ENCODE assay signal across 19 cellular contexts in the genomic region with DNA sequence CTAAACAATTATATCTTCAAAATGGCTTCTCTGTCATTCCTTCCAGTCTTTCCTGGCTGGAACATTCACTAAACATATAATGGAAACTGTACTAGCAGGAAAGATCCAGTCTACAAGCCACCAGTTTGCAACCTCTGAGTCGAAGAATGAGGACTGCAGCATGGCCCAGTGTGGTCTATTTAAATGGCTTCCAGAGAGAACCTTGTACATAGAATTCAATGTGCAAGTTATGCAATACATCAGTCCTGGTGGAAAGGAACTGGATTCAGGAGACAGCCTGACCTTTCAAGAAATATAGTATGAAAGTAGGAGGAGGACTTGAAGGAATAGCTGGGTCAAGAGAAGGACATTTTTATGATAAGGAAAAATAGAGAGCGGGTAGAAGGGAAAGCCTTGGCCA. TPM values are rescaled to one million over a fixed set of nuclear protein-coding genes. Genes with fewer than 3 reads are reported as not detected.
A peak's percentile ranks its signal among the peaks of the same experiment; 100 is the strongest.
DNase-seq lines count a peak whose midpoint lies in the region; ATAC-seq and TF ChIP-seq lines count a peak whose summit lies in the region.
"Had no signal": no experiment of that assay in that cellular context is flagged by ENCODE, and none has a peak within 500 bp of the region (broad histone marks: within the 10 kb centered on the region; RNA-seq: fewer than 3 reads in every experiment).

No MANE protein-coding gene starts in this region.

- TF ChIP-seq EP300 in gastroesophageal sphincter (IDR thresholded peaks at IDR 0.05), result no peak
- no peak for TF ChIP-seq EP300 in transverse colon (IDR thresholded peaks at IDR 0.05; ENCODE audit: low read depth)

- no peaks in the 10 kb centered on the region for H3K27me3 Mint-ChIP-seq in MCF 10A (ENCODE audit: insufficient read depth, unreplicated experiment)

- no TSS peak for BruUV-seq in MCF 10A (replicated peaks; lab: Mats Ljungman, UMichigan)

- no peak overlapping the region for H3K4me3 Mint-ChIP-seq in MCF 10A (ENCODE audit: unreplicated experiment)
- H3K4me3 Mint-ChIP-seq: CD14-positive monocyte had no signal

- ATAC-seq in gastroesophageal sphincter, result no peak
- ATAC-seq in psoas muscle, result peak in 1 of 4 donors; percentile 23
- ATAC-seq in GM21447 (IDR thresholded peaks at IDR 0.05; ENCODE audit: unreplicated experiment), result no peak
- ATAC-seq in GM18861 (IDR thresholded peaks at IDR 0.05; ENCODE audit: unreplicated experiment), result no peak

- POLR2A ChIA-PET in MCF 10A (lab: Yijun Ruan, JAX), result interaction anchor here (0.8 to 1.0 kb wide), 2 partner anchors 35 to 44 kb away, joined by 3 to 5 read pairs; no protein-coding TSS in a partner anchor

- H3K9me3 ChIP-seq in breast epithelium (no peaks in the 10 kb centered on the region), gastroesophageal sphincter (no peaks in the 10 kb centered on the region), psoas muscle (no peaks in the 10 kb centered on the region), transverse colon (no peaks in the 10 kb centered on the region), BE2C (no peaks in the 10 kb centered on the region)

- TF ChIP-seq POLR2A in breast epithelium (IDR thresholded peaks at IDR 0.05) (no peak), gastroesophageal sphincter (IDR thresholded peaks at IDR 0.05) (no peak), transverse colon (IDR thresholded peaks at IDR 0.05) (no peak)

- H3K9me3 Mint-ChIP-seq in MCF 10A (ENCODE audit: unreplicated experiment), result no peaks in the 10 kb centered on the region

- no peaks in the 10 kb centered on the region for H3K4me1 Mint-ChIP-seq in MCF 10A (ENCODE audit: insufficient read depth, unreplicated experiment)
- H3K4me1 Mint-ChIP-seq: CD14-positive monocyte had no signal

- intact Hi-C loops in breast epithelium (cut with DNase I; ENCODE audit: low total_unique reads), result no loop called here
- intact Hi-C loops in MCF 10A (cut with micrococcal nuclease), result no loop called here
- intact Hi-C loops in psoas muscle (cut with DNase I), result no loop called here
- intact Hi-C loops in transverse colon (cut with DNase I; ENCODE audit: low total_unique reads), result loop anchor here (10.0 kb wide), 1 partner anchor 365 kb away; no protein-coding TSS in a partner anchor

- H3K27ac Mint-ChIP-seq in MCF 10A (ENCODE audit: low read depth, unreplicated experiment), result no peak overlapping the region
- H3K27ac Mint-ChIP-seq: CD14-positive monocyte had no signal

- in situ Hi-C loops in transverse colon (cut with MboI; ENCODE audit: low pct_ligation_motif_present in 1 of 4, low pct_unique_long_range_greater_than_20kb in 1 of 4, low sequenced_read_pairs in 3 of 4), result loop anchor here (10.0 to 25.0 kb wide), 5 partner anchors 145 to 1018 kb away; a partner anchor contains a TSS

- TF ChIP-seq CTCF in breast epithelium (IDR thresholded peaks at IDR 0.05), result no peak
- TF ChIP-seq CTCF in MCF 10A (IDR thresholded peaks at IDR 0.05; ENCODE audit: unreplicated experiment), result no peak
- TF ChIP-seq CTCF in gastroesophageal sphincter (IDR thresholded peaks at IDR 0.05), result no peak
- no peak for TF ChIP-seq CTCF in psoas muscle (IDR thresholded peaks at IDR 0.05)
- TF ChIP-seq CTCF in transverse colon (IDR thresholded peaks at IDR 0.05), result no peak
- TF ChIP-seq CTCF in BE2C (IDR thresholded peaks at IDR 0.05; ENCODE audit: low read depth, low read length), result no peak

- H3K27ac ChIP-seq in breast epithelium, result peak overlapping the region; percentile 2 to 34
- peak overlapping the region; percentile 71 to 78 (median 73) for H3K27ac ChIP-seq in gastroesophageal sphincter
- peak overlapping the region; percentile 76 for H3K27ac ChIP-seq in psoas muscle
- H3K27ac ChIP-seq in transverse colon, result peak overlapping the region; percentile 53 to 81 (median 74)
- H3K27ac ChIP-seq: KMS-11, RWPE1 had no signal

- no peak for DNase-seq in breast epithelium (ENCODE audit: low spot score in 2 of 2)
- DNase-seq in MCF 10A (ENCODE audit: unreplicated experiment), result no peak
- DNase-seq in psoas muscle, result no peak
- DNase-seq in transverse colon, result no peak
- DNase-seq in BE2C, result no peak
- DNase-seq: AML-193, NCI-H1105, NCI-H146, NCI-H2029, NCI-H2227 treated with DMSO at 0.1 percent for 48 hours, NCI-H510A, NCI-H748 treated with DMSO at 0.1 percent for 48 hours, SHP77 treated with DMSO at 0.1 percent for 48 hours had no signal

- WGBS in gastroesophageal sphincter (ENCODE audit: low coverage in 1 of 2), 2 donors, result 67% methylated on average over 1 of the region's 2 CpGs; no CpG with 5 or more reads in 1 of the 2 donors
- 90 to 95% (median 93%) methylated on average over 2 of the region's 2 CpGs for WGBS in psoas muscle, 3 donors
- 88 to 92% methylated on average over 2 of the region's 2 CpGs for WGBS in transverse colon (ENCODE audit: low coverage in 1 of 2), 2 donors

- H3K36me3 ChIP-seq in breast epithelium (no peaks in the 10 kb centered on the region), gastroesophageal sphincter (no peaks in the 10 kb centered on the region), psoas muscle (ENCODE audit: insufficient read depth in 1 of 2, low read depth in 1 of 2) (peaks cover 0 to 2% of the 10 kb centered on the region in 2 donors), transverse colon (no peaks in the 10 kb centered on the region), BE2C (no peaks in the 10 kb centered on the region)

- H3K4me1 ChIP-seq in breast epithelium, result no peaks in the 10 kb centered on the region
- peaks cover 0 to 33% (median 4%) of the 10 kb centered on the region in 3 donors for H3K4me1 ChIP-seq in gastroesophageal sphincter
- H3K4me1 ChIP-seq in psoas muscle, result peaks cover 25% of the 10 kb centered on the region
- peaks cover 0 to 19% (median 7%) of the 10 kb centered on the region in 4 donors for H3K4me1 ChIP-seq in transverse colon
- no peaks in the 10 kb centered on the region for H3K4me1 ChIP-seq in BE2C

- CTCF ChIA-PET in MCF 10A (lab: Yijun Ruan, JAX), result interaction anchor here (4.2 kb wide), 1 partner anchor 148 kb away, joined by 17 read pairs; no protein-coding TSS in a partner anchor

- H3K36me3 Mint-ChIP-seq in MCF 10A (ENCODE audit: insufficient read depth, unreplicated experiment), result no peaks in the 10 kb centered on the region
- H3K36me3 Mint-ChIP-seq: CD14-positive monocyte had no signal

- H3K4me3 ChIP-seq in breast epithelium (no peak overlapping the region), gastroesophageal sphincter (no peak overlapping the region), psoas muscle (no peak overlapping the region), transverse colon (no peak overlapping the region), BE2C (ENCODE audit: low read depth, low read length) (no peak overlapping the region)

- no peaks in the 10 kb centered on the region for H3K27me3 ChIP-seq in breast epithelium
- no peaks in the 10 kb centered on the region for H3K27me3 ChIP-seq in gastroesophageal sphincter
- no peaks in the 10 kb centered on the region for H3K27me3 ChIP-seq in psoas muscle (ENCODE audit: insufficient read depth in 3 of 3, low read length in 2 of 3)
- H3K27me3 ChIP-seq in transverse colon, result no peaks in the 10 kb centered on the region
- no peaks in the 10 kb centered on the region for H3K27me3 ChIP-seq in BE2C

RNA-seq across cellular contexts. Expression of a gene that starts 49.9 kb away (rescaled TPM):
- total RNA-seq in breast epithelium (100 to 1,000 TPM in 1 of 3 donors, 10 to 100 TPM in 1, under 1 TPM in 1; 0.96 to 246 (median 48.4) TPM), MCF 10A (2022) (0.44 and 1.1 TPM in 2 replicates), gastroesophageal sphincter (1 to 10 TPM in 3 of 4 donors, under 1 TPM in 1; 0.62 to 2.7 (median 1.5) TPM), psoas muscle (10 to 100 TPM in 1 of 4 donors, 1 to 10 TPM in 3; 5.0 to 16.6 (median 6.4) TPM), transverse colon (1 to 10 TPM; 1.1 to 3.2 (median 1.7) TPM)
- 1 to 10 TPM in 2 of 3 donors, under 1 TPM in 1; 0.44 to 4.1 (median 1.3) TPM for polyA plus RNA-seq in psoas muscle
- not detected for polyA plus RNA-seq in BE2C (2012; ENCODE audit: insufficient read depth, insufficient read length, low read depth)
- polyA plus RNA-seq: CD14-positive monocyte had no signal

Comparison
In these comparisons a context has a peak if more than half of its experiments do, and no peak if none do; other contexts are left out.
1. H3K27ac ChIP-seq: peak in every context shown above with its lines; median percentile 76 in psoas muscle; 74 in transverse colon; 73 in gastroesophageal sphincter; 18 in breast epithelium.